24 cellular contexts compared by ENCODE assay signal in the genomic region with DNA sequence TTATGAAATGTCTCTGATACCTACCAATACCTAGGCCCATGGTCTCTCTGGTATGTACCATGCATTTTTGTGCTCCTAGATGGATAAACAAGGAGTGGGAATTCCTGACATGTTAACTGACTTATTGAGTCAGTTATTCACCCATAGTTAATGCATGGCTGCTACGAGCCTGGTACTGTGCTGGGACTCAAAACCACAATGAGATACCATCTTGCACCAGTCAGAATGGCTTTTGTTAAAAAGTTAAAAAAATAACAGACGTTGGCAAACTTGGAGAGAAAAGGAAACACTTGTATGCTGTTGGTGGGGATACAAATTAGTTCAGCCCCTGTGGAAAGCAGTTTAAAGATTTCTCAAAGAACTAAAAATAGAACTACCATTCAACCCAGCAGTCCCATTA.
"Had no signal": no experiment of that assay in that cellular context is flagged by ENCODE, and none has a peak within 500 bp of the region (broad histone marks: within the 10 kb centered on the region; RNA-seq: fewer than 3 reads in every experiment).

No MANE protein-coding gene starts in this region.

- DNase-seq: activated CD4-positive, alpha-beta T cell treated with anti-CD3 and anti-CD28 coated beads, Interleukin-2, amount 10 ng/mL, durations not matched to agents 24 days and 14 days; activated CD4-positive, alpha-beta T cell treated with anti-CD3 and anti-CD28 coated beads, Interleukin-2, amount 50 U/mL, for 48 hours; activated CD4-positive, CD25-positive, alpha-beta regulatory T cell treated with anti-CD3 and anti-CD28 coated beads, Interleukin-2, amount 50 U/mL, for 72 hours; activated CD8-positive, alpha-beta memory T cell treated with anti-CD3 and anti-CD28 coated beads, Interleukin-2, amount 10 ng/mL, durations not matched to agents 7 days and 5 days; activated gamma-delta T cell; activated naive CD4-positive, alpha-beta T cell treated with anti-CD3 and anti-CD28 coated beads for 36 hours; activated T-cell treated with anti-CD3 and anti-CD28 coated beads, Interleukin-2, amount 50 U/mL, for 4 hours; body of pancreas; central memory CD4-positive, alpha-beta T cell; KG1; MG63; MV-4-11; NCI-H1092 treated with DMSO at 0.1 percent for 48 hours; NCI-H1436; NCI-H1694 treated with DMSO at 0.1 percent for 48 hours; NCI-H2081; NCI-H446; NCI-H524; PC-3; RPMI8226; SW 1271 had no signal

- H3K27me3 ChIP-seq: body of pancreas, MG63 had no signal

- H3K36me3 ChIP-seq: MG63 had no signal

- FAIRE-seq: bronchial epithelial cell had no signal

- H3K4me1 ChIP-seq: body of pancreas had no signal

- H3K4me3 ChIP-seq: body of pancreas, coronary artery, MG63 had no signal

- H3K9me3 ChIP-seq: MG63 had no signal

- H3K27me3 Mint-ChIP-seq: activated CD4-positive, alpha-beta T cell treated with anti-CD3 and anti-CD28 coated beads, Interleukin-2, amount 10 ng/mL, durations not matched to agents 24 days and 14 days; activated CD8-positive, alpha-beta memory T cell treated with anti-CD3 and anti-CD28 coated beads, Interleukin-2, amount 10 ng/mL, durations not matched to agents 7 days and 5 days had no signal

- H3K4me1 Mint-ChIP-seq: activated CD4-positive, alpha-beta T cell treated with anti-CD3 and anti-CD28 coated beads, Interleukin-2, amount 10 ng/mL, durations not matched to agents 24 days and 14 days; activated CD8-positive, alpha-beta memory T cell treated with anti-CD3 and anti-CD28 coated beads, Interleukin-2, amount 10 ng/mL, durations not matched to agents 7 days and 5 days had no signal

- H3K36me3 Mint-ChIP-seq: activated CD8-positive, alpha-beta memory T cell treated with anti-CD3 and anti-CD28 coated beads, Interleukin-2, amount 10 ng/mL, durations not matched to agents 7 days and 5 days had no signal

- H3K4me3 Mint-ChIP-seq: activated CD4-positive, alpha-beta T cell treated with anti-CD3 and anti-CD28 coated beads, Interleukin-2, amount 10 ng/mL, durations not matched to agents 24 days and 14 days; activated CD8-positive, alpha-beta memory T cell treated with anti-CD3 and anti-CD28 coated beads, Interleukin-2, amount 10 ng/mL, durations not matched to agents 7 days and 5 days; activated naive CD4-positive, alpha-beta T cell treated with anti-CD3 and anti-CD28 coated beads for 36 hours; activated naive CD8-positive, alpha-beta T cell; activated T-cell treated with anti-CD3 and anti-CD28 coated beads, Interleukin-2, amount 50 U/mL, for 4 hours had no signal

- H3K27ac Mint-ChIP-seq: activated CD4-positive, alpha-beta T cell treated with anti-CD3 and anti-CD28 coated beads, Interleukin-2, amount 10 ng/mL, durations not matched to agents 24 days and 14 days; activated CD8-positive, alpha-beta memory T cell treated with anti-CD3 and anti-CD28 coated beads, Interleukin-2, amount 10 ng/mL, durations not matched to agents 7 days and 5 days; activated naive CD4-positive, alpha-beta T cell treated with anti-CD3 and anti-CD28 coated beads for 36 hours; activated naive CD8-positive, alpha-beta T cell had no signal

- H3K27ac ChIP-seq: body of pancreas, coronary artery had no signal
